27 cellular contexts compared by ENCODE assay signal in the genomic region with DNA sequence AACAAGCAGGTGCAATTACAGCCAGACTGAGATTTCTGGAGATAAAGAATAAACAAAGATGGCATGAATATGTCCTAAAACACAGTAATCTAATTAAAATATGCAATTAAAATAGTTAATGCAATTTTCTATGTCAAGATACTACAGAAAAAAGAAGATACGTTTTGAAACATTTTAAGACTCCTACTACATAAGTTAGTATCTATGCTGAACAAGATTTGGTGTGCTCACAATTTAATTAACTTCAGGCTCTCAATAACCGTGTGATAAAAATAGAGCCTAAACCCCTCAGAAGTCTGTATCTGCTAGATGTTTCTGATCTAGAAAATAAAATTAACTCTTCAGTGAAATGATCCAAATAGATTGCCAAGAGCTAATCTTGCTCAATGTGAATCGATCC. TPM values are rescaled to one million over a fixed set of nuclear protein-coding genes. Genes with fewer than 3 reads are reported as not detected.
"Had no signal": no experiment of that assay in that cellular context is flagged by ENCODE, and none has a peak within 500 bp of the region (broad histone marks: within the 10 kb centered on the region; RNA-seq: fewer than 3 reads in every experiment).

No MANE protein-coding gene starts in this region.

- DNase-seq: activated effector memory CD4-positive, alpha-beta T cell treated with anti-CD3 and anti-CD28 coated beads, Interleukin-2, amount 50 U/mL, for 16 hours; activated effector memory CD4-positive, alpha-beta T cell treated with Interleukin-2 at 50 U/mL for 16 hours; activated gamma-delta T cell; activated gamma-delta T cell treated with Interleukin-2 at 50 U/mL for 16 hours; activated naive CD4-positive, alpha-beta T cell; activated naive CD4-positive, alpha-beta T cell treated with anti-CD3 and anti-CD28 coated beads for 36 hours; activated naive CD4-positive, alpha-beta T cell treated with anti-CD3 and anti-CD28 coated beads, Interleukin-2, amount 10 ng/mL, durations not matched to agents 7 days and 5 days; activated naive CD4-positive, alpha-beta T cell treated with anti-CD3 and anti-CD28 coated beads, Interleukin-2, amount 50 U/mL, for 16 hours; activated naive CD4-positive, alpha-beta T cell treated with Interleukin-2 at 50 U/mL for 16 hours; activated naive CD8-positive, alpha-beta T cell treated with anti-CD3 and anti-CD28 coated beads for 36 hours; activated naive CD8-positive, alpha-beta T cell treated with anti-CD3 and anti-CD28 coated beads, Interleukin-2, amount 10 ng/mL, durations not matched to agents 7 days and 5 days; activated naive CD8-positive, alpha-beta T cell treated with anti-CD3 and anti-CD28 coated beads, Interleukin-2, amount 50 U/mL, for 24 hours; activated T-cell treated with anti-CD3 and anti-CD28 coated beads, Interleukin-2, amount 50 U/mL, for 24 hours; activated T-cell treated with anti-CD3 and anti-CD28 coated beads, Interleukin-2, amount 50 U/mL, for 4 hours; activated T-cell treated with anti-CD3 and anti-CD28 coated beads, Interleukin-2, amount 50 U/mL, for 48 hours; activated T-cell treated with anti-CD3 and anti-CD28 coated beads, Interleukin-2, amount 50 U/mL, for 72 hours; adrenal gland; amniotic stem cell; amygdala; anterior cingulate cortex; aorta; body of pancreas; brain microvascular endothelial cell; caudate nucleus; central memory CD4-positive, alpha-beta T cell; cerebellar nuclear complex had no signal

RNA-seq across cellular contexts. Expression of a gene that starts 13.8 kb away (rescaled TPM):
- polyA plus RNA-seq: adrenal gland, cardiac muscle cell had no signal
